ENCODE assay signal across 1 cellular context in the genomic region with DNA sequence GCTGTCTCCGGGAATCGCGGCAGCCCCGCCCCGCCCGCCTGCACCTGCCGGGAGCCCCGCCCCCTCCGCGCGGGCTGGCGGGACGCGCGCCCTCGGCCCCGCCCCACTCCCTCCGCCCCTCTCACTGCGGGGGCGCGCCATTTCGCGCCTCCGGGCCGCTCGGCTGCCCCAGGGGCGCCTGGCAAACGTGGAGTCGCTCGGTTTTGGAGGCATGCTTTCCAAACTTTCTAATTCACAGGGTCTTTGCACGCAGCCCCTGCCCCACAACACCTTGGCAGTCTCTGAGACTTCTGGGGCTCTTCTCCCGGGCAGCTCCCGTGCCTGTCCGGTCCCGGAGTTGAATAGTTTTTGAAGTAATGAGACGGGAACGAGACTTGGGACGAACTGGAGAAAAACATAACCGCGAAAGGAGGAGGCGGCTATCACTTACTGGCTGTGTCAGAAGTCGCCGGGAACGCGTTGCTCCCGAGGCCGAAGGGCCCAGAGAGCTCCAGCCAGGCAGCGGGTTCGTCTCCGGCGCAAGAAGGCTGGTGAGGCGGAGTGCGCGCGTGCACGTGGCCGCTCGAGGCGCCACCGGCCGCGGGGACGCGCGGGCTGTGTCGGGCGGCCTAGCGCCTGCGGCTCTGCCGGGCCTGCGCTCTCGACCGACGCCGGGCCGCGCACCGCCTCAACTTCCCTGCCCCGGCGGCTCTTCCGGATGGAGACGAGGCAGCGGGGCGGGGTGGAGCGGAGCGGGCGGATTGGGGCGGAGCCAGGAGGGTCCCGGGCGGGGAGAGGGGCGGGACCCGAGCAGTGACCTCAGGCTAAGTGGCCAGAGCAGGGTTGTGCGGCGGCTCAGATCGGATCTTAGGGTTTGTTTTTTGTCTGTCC.
A peak's percentile ranks its signal among the peaks of the same experiment; 100 is the strongest.
TF ChIP-seq lines count a peak whose summit lies in the region.

A gene (minus strand): TSS at position 699 of the 870 bp plus-strand sequence. CDS start 3,436 bp downstream, outside the sequence.

TF ChIP-seq in HepG2, 621 proteins besides CTCF, POLR2A, EP300 and RAD21 (continued from another document and continues in another):
- TF ChIP-seq, protein P1, sequence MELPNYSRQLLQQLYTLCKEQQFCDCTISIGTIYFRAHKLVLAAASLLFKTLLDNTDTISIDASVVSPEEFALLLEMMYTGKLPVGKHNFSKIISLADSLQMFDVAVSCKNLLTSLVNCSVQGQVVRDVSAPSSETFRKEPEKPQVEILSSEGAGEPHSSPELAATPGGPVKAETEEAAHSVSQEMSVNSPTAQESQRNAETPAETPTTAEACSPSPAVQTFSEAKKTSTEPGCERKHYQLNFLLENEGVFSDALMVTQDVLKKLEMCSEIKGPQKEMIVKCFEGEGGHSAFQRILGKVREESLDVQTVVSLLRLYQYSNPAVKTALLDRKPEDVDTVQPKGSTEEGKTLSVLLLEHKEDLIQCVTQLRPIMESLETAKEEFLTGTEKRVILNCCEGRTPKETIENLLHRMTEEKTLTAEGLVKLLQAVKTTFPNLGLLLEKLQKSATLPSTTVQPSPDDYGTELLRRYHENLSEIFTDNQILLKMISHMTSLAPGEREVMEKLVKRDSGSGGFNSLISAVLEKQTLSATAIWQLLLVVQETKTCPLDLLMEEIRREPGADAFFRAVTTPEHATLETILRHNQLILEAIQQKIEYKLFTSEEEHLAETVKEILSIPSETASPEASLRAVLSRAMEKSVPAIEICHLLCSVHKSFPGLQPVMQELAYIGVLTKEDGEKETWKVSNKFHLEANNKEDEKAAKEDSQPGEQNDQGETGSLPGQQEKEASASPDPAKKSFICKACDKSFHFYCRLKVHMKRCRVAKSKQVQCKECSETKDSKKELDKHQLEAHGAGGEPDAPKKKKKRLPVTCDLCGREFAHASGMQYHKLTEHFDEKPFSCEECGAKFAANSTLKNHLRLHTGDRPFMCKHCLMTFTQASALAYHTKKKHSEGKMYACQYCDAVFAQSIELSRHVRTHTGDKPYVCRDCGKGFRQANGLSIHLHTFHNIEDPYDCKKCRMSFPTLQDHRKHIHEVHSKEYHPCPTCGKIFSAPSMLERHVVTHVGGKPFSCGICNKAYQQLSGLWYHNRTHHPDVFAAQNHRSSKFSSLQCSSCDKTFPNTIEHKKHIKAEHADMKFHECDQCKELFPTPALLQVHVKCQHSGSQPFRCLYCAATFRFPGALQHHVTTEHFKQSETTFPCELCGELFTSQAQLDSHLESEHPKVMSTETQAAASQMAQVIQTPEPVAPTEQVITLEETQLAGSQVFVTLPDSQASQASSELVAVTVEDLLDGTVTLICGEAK (IDR thresholded peaks at IDR 0.05): no peak
- TF ChIP-seq, protein P1 (CRISPR knock-in tag; IDR thresholded peaks at IDR 0.05): no peak
- TF ChIP-seq ZNF549 (CRISPR knock-in tag; IDR thresholded peaks at IDR 0.05) (no peak), ZNF101 (CRISPR knock-in tag; IDR thresholded peaks at IDR 0.05; ENCODE audit: borderline replicate concordance, low read depth) (no peak), EZH2 (conservative IDR thresholded peaks at IDR 0.05; ENCODE audit: low read depth, low read length) (no peak), ZNF382 (CRISPR knock-in tag; IDR thresholded peaks at IDR 0.05; ENCODE audit: borderline replicate concordance) (no peak), ZNF253 (CRISPR knock-in tag; IDR thresholded peaks at IDR 0.05; ENCODE audit: borderline replicate concordance) (no peak), JDP2 (CRISPR knock-in tag; IDR thresholded peaks at IDR 0.05; ENCODE audit: borderline replicate concordance) (no peak), ZNF496 (CRISPR knock-in tag; IDR thresholded peaks at IDR 0.05; ENCODE audit: insufficient replicate concordance) (no peak), WIZ (CRISPR knock-in tag; IDR thresholded peaks at IDR 0.05) (no peak; the same call in 1 of the 2 replicates), ZNF615 (CRISPR knock-in tag; IDR thresholded peaks at IDR 0.05; ENCODE audit: borderline replicate concordance) (no peak), TMF1 (CRISPR knock-in tag; IDR thresholded peaks at IDR 0.05; ENCODE audit: low read depth) (peak; percentile 93), ZNF605 (CRISPR knock-in tag; IDR thresholded peaks at IDR 0.05) (peak; percentile 84), ZNF224 (CRISPR knock-in tag; IDR thresholded peaks at IDR 0.05) (0 out of 2 replicates have a peak, but pooled peaks have one; percentile 75), MED1 (CRISPR knock-in tag; IDR thresholded peaks at IDR 0.05) (peak; percentile 73), PPARG (CRISPR knock-in tag; conservative IDR thresholded peaks at IDR 0.05) (peak; percentile 35; the same call in 1 of the 2 replicates), ZBTB20 (CRISPR knock-in tag; IDR thresholded peaks at IDR 0.05; ENCODE audit: borderline replicate concordance, low read depth) (peak; percentile 51; the same call in 1 of the 2 replicates), RXRA (CRISPR knock-in tag; IDR thresholded peaks at IDR 0.05) (peak; percentile 26; the same call in 1 of the 2 replicates), ZBTB21 (CRISPR knock-in tag; IDR thresholded peaks at IDR 0.05) (no peak), ZNF775 (CRISPR knock-in tag; IDR thresholded peaks at IDR 0.05; ENCODE audit: borderline replicate concordance) (no peak), SIN3B (IDR thresholded peaks at IDR 0.05; ENCODE audit: low read length) (no peak), JUNB (CRISPR knock-in tag; IDR thresholded peaks at IDR 0.05; ENCODE audit: borderline replicate concordance) (no peak), ZKSCAN8 (CRISPR knock-in tag; IDR thresholded peaks at IDR 0.05; ENCODE audit: borderline replicate concordance) (no peak), ZBTB7A (CRISPR knock-in tag; IDR thresholded peaks at IDR 0.05) (no peak), ZNF383 (CRISPR knock-in tag; IDR thresholded peaks at IDR 0.05; ENCODE audit: borderline replicate concordance) (0 out of 2 replicates have a peak, but pooled peaks have one; percentile 28), ZNF12 (CRISPR knock-in tag; IDR thresholded peaks at IDR 0.05) (no peak), RELA (CRISPR knock-in tag; IDR thresholded peaks at IDR 0.05) (no peak)
- TF ChIP-seq, protein P2, sequence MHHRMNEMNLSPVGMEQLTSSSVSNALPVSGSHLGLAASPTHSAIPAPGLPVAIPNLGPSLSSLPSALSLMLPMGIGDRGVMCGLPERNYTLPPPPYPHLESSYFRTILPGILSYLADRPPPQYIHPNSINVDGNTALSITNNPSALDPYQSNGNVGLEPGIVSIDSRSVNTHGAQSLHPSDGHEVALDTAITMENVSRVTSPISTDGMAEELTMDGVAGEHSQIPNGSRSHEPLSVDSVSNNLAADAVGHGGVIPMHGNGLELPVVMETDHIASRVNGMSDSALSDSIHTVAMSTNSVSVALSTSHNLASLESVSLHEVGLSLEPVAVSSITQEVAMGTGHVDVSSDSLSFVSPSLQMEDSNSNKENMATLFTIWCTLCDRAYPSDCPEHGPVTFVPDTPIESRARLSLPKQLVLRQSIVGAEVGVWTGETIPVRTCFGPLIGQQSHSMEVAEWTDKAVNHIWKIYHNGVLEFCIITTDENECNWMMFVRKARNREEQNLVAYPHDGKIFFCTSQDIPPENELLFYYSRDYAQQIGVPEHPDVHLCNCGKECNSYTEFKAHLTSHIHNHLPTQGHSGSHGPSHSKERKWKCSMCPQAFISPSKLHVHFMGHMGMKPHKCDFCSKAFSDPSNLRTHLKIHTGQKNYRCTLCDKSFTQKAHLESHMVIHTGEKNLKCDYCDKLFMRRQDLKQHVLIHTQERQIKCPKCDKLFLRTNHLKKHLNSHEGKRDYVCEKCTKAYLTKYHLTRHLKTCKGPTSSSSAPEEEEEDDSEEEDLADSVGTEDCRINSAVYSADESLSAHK (CRISPR knock-in tag; IDR thresholded peaks at IDR 0.05; ENCODE audit: borderline replicate concordance): no peak
- TF ChIP-seq, protein P3, sequence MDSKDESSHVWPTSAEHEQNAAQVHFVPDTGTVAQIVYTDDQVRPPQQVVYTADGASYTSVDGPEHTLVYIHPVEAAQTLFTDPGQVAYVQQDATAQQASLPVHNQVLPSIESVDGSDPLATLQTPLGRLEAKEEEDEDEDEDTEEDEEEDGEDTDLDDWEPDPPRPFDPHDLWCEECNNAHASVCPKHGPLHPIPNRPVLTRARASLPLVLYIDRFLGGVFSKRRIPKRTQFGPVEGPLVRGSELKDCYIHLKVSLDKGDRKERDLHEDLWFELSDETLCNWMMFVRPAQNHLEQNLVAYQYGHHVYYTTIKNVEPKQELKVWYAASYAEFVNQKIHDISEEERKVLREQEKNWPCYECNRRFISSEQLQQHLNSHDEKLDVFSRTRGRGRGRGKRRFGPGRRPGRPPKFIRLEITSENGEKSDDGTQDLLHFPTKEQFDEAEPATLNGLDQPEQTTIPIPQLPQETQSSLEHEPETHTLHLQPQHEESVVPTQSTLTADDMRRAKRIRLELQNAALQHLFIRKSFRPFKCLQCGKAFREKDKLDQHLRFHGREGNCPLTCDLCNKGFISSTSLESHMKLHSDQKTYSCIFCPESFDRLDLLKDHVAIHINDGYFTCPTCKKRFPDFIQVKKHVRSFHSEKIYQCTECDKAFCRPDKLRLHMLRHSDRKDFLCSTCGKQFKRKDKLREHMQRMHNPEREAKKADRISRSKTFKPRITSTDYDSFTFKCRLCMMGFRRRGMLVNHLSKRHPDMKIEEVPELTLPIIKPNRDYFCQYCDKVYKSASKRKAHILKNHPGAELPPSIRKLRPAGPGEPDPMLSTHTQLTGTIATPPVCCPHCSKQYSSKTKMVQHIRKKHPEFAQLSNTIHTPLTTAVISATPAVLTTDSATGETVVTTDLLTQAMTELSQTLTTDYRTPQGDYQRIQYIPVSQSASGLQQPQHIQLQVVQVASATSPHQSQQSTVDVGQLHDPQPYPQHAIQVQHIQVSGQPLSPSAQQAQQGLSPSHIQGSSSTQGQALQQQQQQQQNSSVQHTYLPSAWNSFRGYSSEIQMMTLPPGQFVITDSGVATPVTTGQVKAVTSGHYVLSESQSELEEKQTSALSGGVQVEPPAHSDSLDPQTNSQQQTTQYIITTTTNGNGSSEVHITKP (CRISPR knock-in tag; IDR thresholded peaks at IDR 0.05; ENCODE audit: low read depth): no peak
- TF ChIP-seq, protein P4, sequence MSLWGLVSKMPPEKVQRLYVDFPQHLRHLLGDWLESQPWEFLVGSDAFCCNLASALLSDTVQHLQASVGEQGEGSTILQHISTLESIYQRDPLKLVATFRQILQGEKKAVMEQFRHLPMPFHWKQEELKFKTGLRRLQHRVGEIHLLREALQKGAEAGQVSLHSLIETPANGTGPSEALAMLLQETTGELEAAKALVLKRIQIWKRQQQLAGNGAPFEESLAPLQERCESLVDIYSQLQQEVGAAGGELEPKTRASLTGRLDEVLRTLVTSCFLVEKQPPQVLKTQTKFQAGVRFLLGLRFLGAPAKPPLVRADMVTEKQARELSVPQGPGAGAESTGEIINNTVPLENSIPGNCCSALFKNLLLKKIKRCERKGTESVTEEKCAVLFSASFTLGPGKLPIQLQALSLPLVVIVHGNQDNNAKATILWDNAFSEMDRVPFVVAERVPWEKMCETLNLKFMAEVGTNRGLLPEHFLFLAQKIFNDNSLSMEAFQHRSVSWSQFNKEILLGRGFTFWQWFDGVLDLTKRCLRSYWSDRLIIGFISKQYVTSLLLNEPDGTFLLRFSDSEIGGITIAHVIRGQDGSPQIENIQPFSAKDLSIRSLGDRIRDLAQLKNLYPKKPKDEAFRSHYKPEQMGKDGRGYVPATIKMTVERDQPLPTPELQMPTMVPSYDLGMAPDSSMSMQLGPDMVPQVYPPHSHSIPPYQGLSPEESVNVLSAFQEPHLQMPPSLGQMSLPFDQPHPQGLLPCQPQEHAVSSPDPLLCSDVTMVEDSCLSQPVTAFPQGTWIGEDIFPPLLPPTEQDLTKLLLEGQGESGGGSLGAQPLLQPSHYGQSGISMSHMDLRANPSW (CRISPR knock-in tag; IDR thresholded peaks at IDR 0.05; ENCODE audit: borderline replicate concordance): no peak; the same call in 1 of the 2 replicates
- TF ChIP-seq, protein P5, sequence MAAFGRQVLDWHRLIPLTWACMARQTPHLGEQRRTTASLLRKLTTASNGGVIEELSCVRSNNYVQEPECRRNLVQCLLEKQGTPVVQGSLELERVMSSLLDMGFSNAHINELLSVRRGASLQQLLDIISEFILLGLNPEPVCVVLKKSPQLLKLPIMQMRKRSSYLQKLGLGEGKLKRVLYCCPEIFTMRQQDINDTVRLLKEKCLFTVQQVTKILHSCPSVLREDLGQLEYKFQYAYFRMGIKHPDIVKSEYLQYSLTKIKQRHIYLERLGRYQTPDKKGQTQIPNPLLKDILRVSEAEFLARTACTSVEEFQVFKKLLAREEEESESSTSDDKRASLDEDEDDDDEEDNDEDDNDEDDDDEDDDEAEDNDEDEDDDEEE (CRISPR knock-in tag; IDR thresholded peaks at IDR 0.05): peak; percentile 69; the same call in 1 of the 2 replicates
- TF ChIP-seq, protein P6, sequence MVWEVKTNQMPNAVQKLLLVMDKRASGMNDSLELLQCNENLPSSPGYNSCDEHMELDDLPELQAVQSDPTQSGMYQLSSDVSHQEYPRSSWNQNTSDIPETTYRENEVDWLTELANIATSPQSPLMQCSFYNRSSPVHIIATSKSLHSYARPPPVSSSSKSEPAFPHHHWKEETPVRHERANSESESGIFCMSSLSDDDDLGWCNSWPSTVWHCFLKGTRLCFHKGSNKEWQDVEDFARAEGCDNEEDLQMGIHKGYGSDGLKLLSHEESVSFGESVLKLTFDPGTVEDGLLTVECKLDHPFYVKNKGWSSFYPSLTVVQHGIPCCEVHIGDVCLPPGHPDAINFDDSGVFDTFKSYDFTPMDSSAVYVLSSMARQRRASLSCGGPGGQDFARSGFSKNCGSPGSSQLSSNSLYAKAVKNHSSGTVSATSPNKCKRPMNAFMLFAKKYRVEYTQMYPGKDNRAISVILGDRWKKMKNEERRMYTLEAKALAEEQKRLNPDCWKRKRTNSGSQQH (CRISPR knock-in tag; IDR thresholded peaks at IDR 0.05; ENCODE audit: low read depth): no peak; the same call in 1 of the 2 replicates
